ENCODE assay signal across 16 cellular contexts in genomic region chr5:88944751-88945507, GRCh38.
DNase-seq lines count a peak whose midpoint lies in the region; ATAC-seq and TF ChIP-seq lines count a peak whose summit lies in the region.
"Had no signal": no experiment of that assay in that cellular context is flagged by ENCODE, and none has a peak within 500 bp of the region (broad histone marks: within the 10 kb centered on the region; RNA-seq: fewer than 3 reads in every experiment).

No MANE protein-coding gene starts in this region.

- CTCF ChIA-PET in A673 (lab: Charles Lee), result no interaction called here

- TF ChIP-seq CTCF in A673 (conservative IDR thresholded peaks at IDR 0.05; ENCODE audit: low read depth, low read length), result no peak
- no peak for TF ChIP-seq CTCF in fibroblast of pulmonary artery (IDR thresholded peaks at IDR 0.05; ENCODE audit: low read length, missing control alignments)
- TF ChIP-seq CTCF in testis (IDR thresholded peaks at IDR 0.05), result no peak

- H3K4me1 ChIP-seq in A673 (ENCODE audit: insufficient read depth, low read length, poor library complexity, severe bottlenecking) (no peaks in the 10 kb centered on the region), testis (no peaks in the 10 kb centered on the region)
- H3K4me1 ChIP-seq: body of pancreas had no signal

- H3K36me3 ChIP-seq in A673 (ENCODE audit: insufficient read depth, low read length, poor library complexity, severe bottlenecking) (no peaks in the 10 kb centered on the region), testis (ENCODE audit: low read depth, missing control alignments) (no peaks in the 10 kb centered on the region)

- POLR2A ChIA-PET in A673 (lab: Charles Lee; ENCODE audit: low non-redundant PET), result no interaction called here

- H3K27me3 ChIP-seq in A673 (replicated peaks; ENCODE audit: insufficient read depth, low read depth, low read length, poor library complexity) (no peaks in the 10 kb centered on the region), testis (no peaks in the 10 kb centered on the region)
- H3K27me3 ChIP-seq: body of pancreas had no signal

- intact Hi-C loops in A673 (cut with micrococcal nuclease; ENCODE audit: unreplicated experiment) (no loop called here), testis (cut with DNase I; ENCODE audit: low total_unique reads) (no loop called here)

- H3K9me3 ChIP-seq in A673 (ENCODE audit: low read depth, low read length, poor library complexity, severe bottlenecking) (no peaks in the 10 kb centered on the region), testis (no peaks in the 10 kb centered on the region)
- H3K9me3 ChIP-seq: body of pancreas had no signal

- no peak overlapping the region for H3K4me3 ChIP-seq in A673 (ENCODE audit: low read depth, low read length, poor library complexity, severe bottlenecking)
- H3K4me3 ChIP-seq in fibroblast of pulmonary artery (replicated peaks; ENCODE audit: low read depth, low read length), result no peak overlapping the region
- no peak overlapping the region for H3K4me3 ChIP-seq in testis
- H3K4me3 ChIP-seq: body of pancreas had no signal

- H3K27ac ChIP-seq in A673 (ENCODE audit: low read depth, low read length, poor library complexity, severe bottlenecking) (no peak overlapping the region), testis (no peak overlapping the region)
- H3K27ac ChIP-seq: body of pancreas had no signal

- TF ChIP-seq POLR2A in testis (IDR thresholded peaks at IDR 0.05), result no peak

- WGBS in testis, 2 donors, result 86 to 92% methylated on average over 8 of the region's 8 CpGs

- DNase-seq in A673 (ENCODE audit: low spot score) (peak; percentile 3), HCEC 1CT (peak; percentile 22), SW480 (ENCODE audit: low spot score) (peak; percentile 1), fibroblast of pulmonary artery (ENCODE audit: low read depth) (peak; percentile 18), testis (no peak)
- no peak for DNase-seq in stimulated activated CD4-positive, alpha-beta T cell treated with anti-CD3 and anti-CD28 coated beads, Interleukin-4, amount 100 ng/mL, for 1 hour
- no peak for DNase-seq in stimulated activated CD8-positive, alpha-beta memory T cell treated with anti-CD3 and anti-CD28 coated beads, Interleukin-4, amount 100 ng/mL, for 48 hours
- DNase-seq: activated CD4-positive, CD25-positive, alpha-beta regulatory T cell treated with anti-CD3 and anti-CD28 coated beads, Interleukin-2, amount 50 U/mL, for 72 hours; activated T-cell treated with anti-CD3 and anti-CD28 coated beads, Interleukin-2, amount 50 U/mL, for 1 hour; body of pancreas; endodermal cell; GDM1; mammary epithelial cell; occipital lobe; stimulated activated CD4-positive, alpha-beta T cell treated with anti-CD3 and anti-CD28 coated beads, Interleukin-12 subunit alpha, Interleukin-12 subunit beta, amount 100 ng/mL, for 4 hours had no signal

- no peak for ATAC-seq in HG02642 (IDR thresholded peaks at IDR 0.05; ENCODE audit: poor library complexity, unreplicated experiment)
- ATAC-seq: body of pancreas had no signal

- no TSS peak for BruUV-seq in A673 (replicated peaks; lab: Mats Ljungman, UMichigan)

Comparison
In these comparisons a context has a peak if more than half of its experiments do, and no peak if none do; other contexts are left out.
1. DNase-seq: peak in A673 (single experiment), HCEC 1CT (single experiment), SW480 (single experiment) and fibroblast of pulmonary artery (single experiment); none in stimulated activated CD4-positive, alpha-beta T cell treated with anti-CD3 and anti-CD28 coated beads, Interleukin-4, amount 100 ng/mL, for 1 hour (single experiment), stimulated activated CD8-positive, alpha-beta memory T cell treated with anti-CD3 and anti-CD28 coated beads, Interleukin-4, amount 100 ng/mL, for 48 hours (single experiment) and testis (single experiment).